9 cellular contexts compared by ENCODE assay signal in genomic region chr13:31154939-31155338, GRCh38.
"Had no signal": no experiment of that assay in that cellular context is flagged by ENCODE, and none has a peak within 500 bp of the region (broad histone marks: within the 10 kb centered on the region; RNA-seq: fewer than 3 reads in every experiment).

No MANE protein-coding gene starts in this region.

- H3K9me3 Mint-ChIP-seq: activated B cell treated with CpG ODN at 0.5 μM for 24 hours; activated CD4-positive, alpha-beta T cell treated with anti-CD3 and anti-CD28 coated beads, Interleukin-2, amount 10 ng/mL, durations not matched to agents 24 days and 14 days; activated T-helper 1 cell treated with anti-CD3 and anti-CD28 coated beads, Interleukin-12 subunit alpha, Interleukin-12 subunit beta, Interleukin-2, Interleukin-4 antibody, amounts not matched to agents 30 ng/mL and 10 ng/mL and 1 ng/mL, durations not matched to agents 14 hours and 24 hours and 36 hours; stimulated activated effector memory CD8-positive, alpha-beta T cell treated with anti-CD3 and anti-CD28 coated beads, Interleukin-12 subunit alpha, Interleukin-12 subunit beta, amount 100 ng/mL, for 72 hours; T-helper 1 cell treated with Interleukin-12 subunit alpha and Interleukin-12 subunit beta and Interleukin-4 antibody, amounts not matched to agents 30 μg/mL and 1 μg/mL, for 36 hours had no signal

- ATAC-seq: stimulated activated effector memory CD8-positive, alpha-beta T cell treated with anti-CD3 and anti-CD28 coated beads, Interleukin-12 subunit alpha, Interleukin-12 subunit beta, amount 100 ng/mL, for 72 hours had no signal

- DNase-seq: activated B cell treated with CpG ODN at 0.5 μM for 24 hours; activated CD8-positive, alpha-beta memory T cell treated with anti-CD3 and anti-CD28 coated beads, Interleukin-2, amount 50 U/mL, for 48 hours; activated naive CD4-positive, alpha-beta T cell treated with Interleukin-2 at 50 U/mL for 16 hours; dorsolateral prefrontal cortex; erythroblast had no signal

- H3K27me3 Mint-ChIP-seq: activated B cell treated with CpG ODN at 0.5 μM for 24 hours; activated CD4-positive, alpha-beta T cell treated with anti-CD3 and anti-CD28 coated beads, Interleukin-2, amount 10 ng/mL, durations not matched to agents 24 days and 14 days had no signal

- H3K4me3 Mint-ChIP-seq: activated B cell treated with CpG ODN at 0.5 μM for 24 hours; activated CD4-positive, alpha-beta T cell treated with anti-CD3 and anti-CD28 coated beads, Interleukin-2, amount 10 ng/mL, durations not matched to agents 24 days and 14 days; activated T-helper 1 cell treated with anti-CD3 and anti-CD28 coated beads, Interleukin-12 subunit alpha, Interleukin-12 subunit beta, Interleukin-2, Interleukin-4 antibody, amounts not matched to agents 30 ng/mL and 10 ng/mL and 1 ng/mL, durations not matched to agents 14 hours and 24 hours and 36 hours; stimulated activated effector memory CD8-positive, alpha-beta T cell treated with anti-CD3 and anti-CD28 coated beads, Interleukin-12 subunit alpha, Interleukin-12 subunit beta, amount 100 ng/mL, for 72 hours; T-helper 1 cell treated with Interleukin-12 subunit alpha and Interleukin-12 subunit beta and Interleukin-4 antibody, amounts not matched to agents 30 μg/mL and 1 μg/mL, for 36 hours had no signal

- H3K27ac Mint-ChIP-seq: activated B cell treated with CpG ODN at 0.5 μM for 24 hours; activated CD4-positive, alpha-beta T cell treated with anti-CD3 and anti-CD28 coated beads, Interleukin-2, amount 10 ng/mL, durations not matched to agents 24 days and 14 days; activated T-helper 1 cell treated with anti-CD3 and anti-CD28 coated beads, Interleukin-12 subunit alpha, Interleukin-12 subunit beta, Interleukin-2, Interleukin-4 antibody, amounts not matched to agents 30 ng/mL and 10 ng/mL and 1 ng/mL, durations not matched to agents 14 hours and 24 hours and 36 hours; stimulated activated effector memory CD8-positive, alpha-beta T cell treated with anti-CD3 and anti-CD28 coated beads, Interleukin-12 subunit alpha, Interleukin-12 subunit beta, amount 100 ng/mL, for 72 hours; T-helper 1 cell treated with Interleukin-12 subunit alpha and Interleukin-12 subunit beta and Interleukin-4 antibody, amounts not matched to agents 30 μg/mL and 1 μg/mL, for 36 hours had no signal

- H3K27me3 ChIP-seq: dorsolateral prefrontal cortex had no signal

- H3K4me3 ChIP-seq: dorsolateral prefrontal cortex had no signal

- H3K27ac ChIP-seq: dorsolateral prefrontal cortex had no signal
